In the genomic region with DNA sequence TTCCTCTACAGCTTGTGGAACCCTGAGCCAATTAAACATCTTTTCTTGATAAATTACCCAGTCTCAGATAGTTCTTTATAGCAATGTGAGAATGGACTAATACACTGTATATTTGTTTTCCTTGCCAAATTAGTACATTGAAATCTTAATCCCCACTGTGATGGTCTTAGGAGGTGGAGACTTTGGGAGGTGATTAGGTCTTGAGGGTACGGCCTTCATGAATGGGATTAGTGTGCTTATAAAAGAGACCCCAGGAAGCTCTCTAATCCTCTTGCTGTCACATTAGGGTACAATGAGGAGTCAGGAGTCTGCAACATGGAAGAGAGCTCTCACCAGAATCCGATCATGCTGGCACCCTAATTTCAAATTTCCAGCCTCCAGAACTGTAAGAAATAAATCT, we compare ENCODE assay signal across 20 cellular contexts.
"Had no signal": no experiment of that assay in that cellular context is flagged by ENCODE, and none has a peak within 500 bp of the region (broad histone marks: within the 10 kb centered on the region; RNA-seq: fewer than 3 reads in every experiment).

No MANE protein-coding gene starts in this region.

- H3K9me3 ChIP-seq: ovary, prostate gland, right lobe of liver, spleen, thoracic aorta, transverse colon had no signal

- H3K36me3 ChIP-seq: ovary, prostate gland, right lobe of liver, spleen, thoracic aorta, transverse colon had no signal

- DNase-seq: effector memory CD8-positive, alpha-beta T cell; foreskin keratinocyte; kidney; left cardiac atrium; left ventricle myocardium superior; mesenchymal stem cell; naive thymus-derived CD4-positive, alpha-beta T cell; nucleus accumbens; ovary; right lobe of liver; spleen; stimulated activated CD4-positive, alpha-beta T cell treated with anti-CD3 and anti-CD28 coated beads, Interleukin-15, amount 100 ng/mL, for 24 hours; stimulated activated CD4-positive, alpha-beta T cell treated with anti-CD3 and anti-CD28 coated beads, Interleukin-1b, Interleukin-23, amount 100 ng/mL, for 48 hours; stimulated activated CD4-positive, alpha-beta T cell treated with anti-CD3 and anti-CD28 coated beads, Interleukin-4, amount 100 ng/mL, for 24 hours; transverse colon had no signal

- H3K27ac Mint-ChIP-seq: effector memory CD8-positive, alpha-beta T cell; naive thymus-derived CD4-positive, alpha-beta T cell; stimulated activated memory B cell treated with anti-CD40 and anti-IgM and Interleukin-4, amounts not matched to agents 10 μg/mL and 1 μg/mL and 100 μg/mL, for 72 hours; stimulated activated naive CD8-positive, alpha-beta T cell treated with anti-CD3 and anti-CD28 coated beads, Interleukin-15, Interleukin-2, amounts not matched to agents 100 ng/mL and 50 ng/mL, for 24 hours had no signal

- H3K4me3 Mint-ChIP-seq: effector memory CD8-positive, alpha-beta T cell; naive thymus-derived CD4-positive, alpha-beta T cell; stimulated activated memory B cell treated with anti-CD40 and anti-IgM and Interleukin-4, amounts not matched to agents 10 μg/mL and 1 μg/mL and 100 μg/mL, for 72 hours; stimulated activated naive CD8-positive, alpha-beta T cell treated with anti-CD3 and anti-CD28 coated beads, Interleukin-15, Interleukin-2, amounts not matched to agents 100 ng/mL and 50 ng/mL, for 24 hours had no signal

- H3K4me1 ChIP-seq: foreskin keratinocyte, prostate gland, spleen had no signal

- H3K4me3 ChIP-seq: lung, ovary, prostate gland, right lobe of liver, spleen, thoracic aorta, transverse colon had no signal

- H3K4me1 Mint-ChIP-seq: naive thymus-derived CD4-positive, alpha-beta T cell; stimulated activated memory B cell treated with anti-CD40 and anti-IgM and Interleukin-4, amounts not matched to agents 10 μg/mL and 1 μg/mL and 100 μg/mL, for 72 hours had no signal

- H3K36me3 Mint-ChIP-seq: naive thymus-derived CD4-positive, alpha-beta T cell; stimulated activated memory B cell treated with anti-CD40 and anti-IgM and Interleukin-4, amounts not matched to agents 10 μg/mL and 1 μg/mL and 100 μg/mL, for 72 hours had no signal

- FAIRE-seq: kidney had no signal

- H3K27ac ChIP-seq: foreskin keratinocyte, ovary, prostate gland, right lobe of liver, spleen, thoracic aorta, transverse colon had no signal

- H3K27me3 ChIP-seq: ovary, right lobe of liver, spleen, transverse colon had no signal

- H3K9me3 Mint-ChIP-seq: effector memory CD8-positive, alpha-beta T cell; naive thymus-derived CD4-positive, alpha-beta T cell; stimulated activated memory B cell treated with anti-CD40 and anti-IgM and Interleukin-4, amounts not matched to agents 10 μg/mL and 1 μg/mL and 100 μg/mL, for 72 hours; stimulated activated naive CD8-positive, alpha-beta T cell treated with anti-CD3 and anti-CD28 coated beads, Interleukin-15, Interleukin-2, amounts not matched to agents 100 ng/mL and 50 ng/mL, for 24 hours had no signal

- ATAC-seq: effector memory CD8-positive, alpha-beta T cell; foreskin keratinocyte; left cardiac atrium; left ventricle myocardium superior; naive thymus-derived CD4-positive, alpha-beta T cell; right lobe of liver; stimulated activated memory B cell treated with anti-CD40 and anti-IgM and Interleukin-4, amounts not matched to agents 10 μg/mL and 1 μg/mL and 100 μg/mL, for 72 hours had no signal
